ENCODE assay signal across 25 cellular contexts in the genomic region with DNA sequence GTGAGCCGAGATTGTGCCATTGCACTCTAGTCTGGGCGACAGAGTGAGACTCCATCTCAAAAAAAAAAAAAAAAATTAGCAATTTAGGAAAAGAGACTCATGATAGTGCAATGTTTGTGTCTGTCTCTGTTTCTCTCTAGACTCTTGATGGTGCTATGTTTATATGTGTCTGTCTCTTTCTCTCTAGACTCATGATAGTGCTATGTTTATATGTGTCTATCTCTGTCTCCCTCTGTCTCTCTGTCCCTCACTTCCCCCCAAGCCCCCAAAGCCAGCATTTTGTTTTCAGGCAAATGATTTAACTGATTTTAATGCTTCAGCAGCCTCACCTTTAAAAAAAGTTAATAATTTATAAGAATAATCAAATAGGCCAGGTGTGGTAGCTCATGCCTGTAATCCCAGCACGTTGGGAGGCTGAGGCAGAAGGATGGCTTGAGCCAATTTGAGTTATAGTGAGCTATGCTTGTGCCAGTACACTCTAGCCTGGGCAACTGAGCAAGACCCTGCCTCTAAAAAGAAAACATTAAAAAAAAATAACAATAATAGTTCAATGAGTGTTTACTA. TPM values are rescaled to one million over a fixed set of nuclear protein-coding genes. Genes with fewer than 3 reads are reported as not detected.
DNase-seq lines count a peak whose midpoint lies in the region; ATAC-seq and TF ChIP-seq lines count a peak whose summit lies in the region.
"Had no signal": no experiment of that assay in that cellular context is flagged by ENCODE, and none has a peak within 500 bp of the region (broad histone marks: within the 10 kb centered on the region; RNA-seq: fewer than 3 reads in every experiment).

No MANE protein-coding gene starts in this region.

- peak; percentile 30 to 68 for DNase-seq in NCI-H526 (lab: John Stamatoyannopoulos, UW)
- DNase-seq in Calu3, result no peak
- no peak for DNase-seq in NCI-H1694 treated with DMSO at 0.1 percent for 48 hours (lab: John Stamatoyannopoulos, UW)
- DNase-seq: activated CD8-positive, alpha-beta T cell treated with anti-CD3 and anti-CD28 coated beads, Interleukin-2, amount 10 ng/mL, durations not matched to agents 7 days and 5 days; activated naive CD4-positive, alpha-beta T cell treated with anti-CD3 and anti-CD28 coated beads, Interleukin-2, amount 10 ng/mL, durations not matched to agents 7 days and 5 days; body of pancreas; CD8-positive, alpha-beta memory T cell; DMS153; erythroblast; MV-4-11; NCI-H1436; NCI-H82; sigmoid colon; SJCRH30; stimulated activated CD4-positive, alpha-beta T cell treated with anti-CD3 and anti-CD28 coated beads, Interleukin-12 subunit alpha, Interleukin-12 subunit beta, amount 100 ng/mL, for 4 hours; stimulated activated CD4-positive, alpha-beta T cell treated with anti-CD3 and anti-CD28 coated beads, Interleukin-4, amount 100 ng/mL, for 1 hour; T-helper 9 cell; tibial artery had no signal

- H3K4me1 Mint-ChIP-seq in nephron (peaks cover 5% of the 10 kb centered on the region), Calu3 (ENCODE audit: low read depth, unreplicated experiment) (no peaks in the 10 kb centered on the region)

- H3K27me3 Mint-ChIP-seq in nephron (ENCODE audit: low read depth), result no peaks in the 10 kb centered on the region
- no peaks in the 10 kb centered on the region for H3K27me3 Mint-ChIP-seq in Calu3 (ENCODE audit: unreplicated experiment)
- H3K27me3 Mint-ChIP-seq: activated naive CD4-positive, alpha-beta T cell treated with anti-CD3 and anti-CD28 coated beads, Interleukin-2, amount 10 ng/mL, durations not matched to agents 7 days and 5 days; central memory CD8-positive, alpha-beta T cell had no signal

- peaks cover 49% of the 10 kb centered on the region for H3K36me3 Mint-ChIP-seq in nephron (ENCODE audit: low read depth)
- no peaks in the 10 kb centered on the region for H3K36me3 Mint-ChIP-seq in Calu3 (ENCODE audit: insufficient read depth, unreplicated experiment)

- H3K27ac Mint-ChIP-seq in nephron (peak overlapping the region; percentile 74 to 90 (median 83)), Calu3 (ENCODE audit: unreplicated experiment) (no peak overlapping the region)
- H3K27ac Mint-ChIP-seq: activated CD8-positive, alpha-beta T cell treated with anti-CD3 and anti-CD28 coated beads, Interleukin-2, amount 10 ng/mL, durations not matched to agents 7 days and 5 days; activated naive CD4-positive, alpha-beta T cell treated with anti-CD3 and anti-CD28 coated beads, Interleukin-2, amount 10 ng/mL, durations not matched to agents 7 days and 5 days had no signal

- H3K9me3 Mint-ChIP-seq in nephron, result peaks cover 3% of the 10 kb centered on the region
- no peaks in the 10 kb centered on the region for H3K9me3 Mint-ChIP-seq in Calu3 (ENCODE audit: low read depth, unreplicated experiment)
- H3K9me3 Mint-ChIP-seq: activated naive CD4-positive, alpha-beta T cell treated with anti-CD3 and anti-CD28 coated beads, Interleukin-2, amount 10 ng/mL, durations not matched to agents 7 days and 5 days; CD8-positive, alpha-beta memory T cell; central memory CD8-positive, alpha-beta T cell had no signal

- BruUV-seq in Calu3 (replicated peaks; lab: Mats Ljungman, UMichigan), result no TSS peak

- TF ChIP-seq CTCF in nephron (IDR thresholded peaks at IDR 0.05; ENCODE audit: unreplicated experiment in 3 of 3), result no peak
- no peak for TF ChIP-seq CTCF in Calu3 (IDR thresholded peaks at IDR 0.05; ENCODE audit: unreplicated experiment)

- CTCF ChIA-PET in Calu3 (lab: Charles Lee), result no interaction called here

- peak; percentile 60 for ATAC-seq in GM18511 (IDR thresholded peaks at IDR 0.05; ENCODE audit: unreplicated experiment)
- peak; percentile 47 for ATAC-seq in GM21423 (IDR thresholded peaks at IDR 0.05; ENCODE audit: unreplicated experiment)
- ATAC-seq in GM21786 (IDR thresholded peaks at IDR 0.05; ENCODE audit: unreplicated experiment), result no peak
- ATAC-seq in HG03039 (IDR thresholded peaks at IDR 0.05; ENCODE audit: unreplicated experiment), result no peak
- ATAC-seq: activated CD8-positive, alpha-beta T cell treated with anti-CD3 and anti-CD28 coated beads, Interleukin-2, amount 10 ng/mL, durations not matched to agents 7 days and 5 days; body of pancreas; HCT116 had no signal

- intact Hi-C loops in Calu3 (cut with micrococcal nuclease; ENCODE audit: unreplicated experiment), result no loop called here

- H3K4me3 Mint-ChIP-seq in nephron, result no peak overlapping the region
- H3K4me3 Mint-ChIP-seq in Calu3 (ENCODE audit: low read depth, unreplicated experiment), result no peak overlapping the region
- H3K4me3 Mint-ChIP-seq: activated CD8-positive, alpha-beta T cell treated with anti-CD3 and anti-CD28 coated beads, Interleukin-2, amount 10 ng/mL, durations not matched to agents 7 days and 5 days; activated naive CD4-positive, alpha-beta T cell treated with anti-CD3 and anti-CD28 coated beads, Interleukin-2, amount 10 ng/mL, durations not matched to agents 7 days and 5 days; central memory CD8-positive, alpha-beta T cell had no signal

RNA-seq across cellular contexts. Expression of a gene that starts 6.9 kb away (rescaled TPM):
- total RNA-seq in Calu3 (2022), result 13.3 and 13.4 TPM in 2 replicates

Comparison
In these comparisons a context has a peak if more than half of its experiments do, and no peak if none do; other contexts are left out.
1. ATAC-seq: peak in GM18511 (single experiment) and GM21423 (single experiment); none in GM21786 (single experiment) and HG03039 (single experiment).
2. DNase-seq: peak in NCI-H526 (2 of 2); none in Calu3 (single experiment) and NCI-H1694 treated with DMSO at 0.1 percent for 48 hours (single experiment).